In the genomic region with DNA sequence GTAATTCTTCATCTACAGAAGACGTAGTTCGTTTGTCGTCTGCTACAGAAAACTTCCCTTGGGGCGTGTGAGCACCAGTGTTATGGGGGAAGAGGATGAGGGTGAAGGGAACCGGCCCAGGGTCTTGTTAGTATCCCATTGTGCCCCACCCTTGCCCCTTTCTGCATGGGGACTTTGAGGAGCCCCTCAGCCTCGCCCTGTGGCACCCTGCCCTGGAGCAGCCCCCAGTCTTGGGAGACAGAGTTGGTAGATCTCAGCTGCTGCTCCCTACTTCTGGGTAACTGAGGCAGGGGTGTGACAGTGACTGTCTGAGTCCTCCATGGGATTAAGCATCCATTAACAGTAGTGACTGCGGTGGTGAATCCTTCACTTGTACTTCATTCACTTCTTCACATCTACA, we compare ENCODE assay signal across 16 cellular contexts.
"Had no signal": no experiment of that assay in that cellular context is flagged by ENCODE, and none has a peak within 500 bp of the region (broad histone marks: within the 10 kb centered on the region; RNA-seq: fewer than 3 reads in every experiment).

No MANE protein-coding gene starts in this region.

- H3K27ac ChIP-seq: lower lobe of right lung, neutrophil, parathyroid adenoma, right lobe of liver, stomach, testis, tibial artery had no signal

- H3K4me1 ChIP-seq: lower lobe of right lung, parathyroid adenoma, right lobe of liver, stomach, testis, tibial artery had no signal

- ATAC-seq: effector memory CD8-positive, alpha-beta T cell; lower lobe of right lung; naive thymus-derived CD8-positive, alpha-beta T cell; right lobe of liver; stimulated activated naive B cell treated with anti-CD40 and anti-IgM and Interleukin-4, amounts not matched to agents 10 μg/mL and 1 μg/mL and 100 μg/mL, for 72 hours had no signal

- H3K36me3 ChIP-seq: lower lobe of right lung, neutrophil, right lobe of liver, tibial artery had no signal

- H3K4me3 ChIP-seq: lower lobe of right lung, right lobe of liver, stomach, testis, tibial artery had no signal

- DNase-seq: effector memory CD8-positive, alpha-beta T cell; hypothalamus; immature natural killer cell; left ventricle myocardium superior; lower lobe of right lung; naive thymus-derived CD8-positive, alpha-beta T cell; small intestine; stimulated activated CD4-positive, alpha-beta T cell treated with anti-CD3 and anti-CD28 coated beads, Interleukin-15, amount 100 ng/mL, for 24 hours; stimulated activated CD4-positive, alpha-beta T cell treated with anti-CD3 and anti-CD28 coated beads, Interleukin-2, amount 100 ng/mL, for 48 hours; stimulated activated naive B cell treated with anti-CD40 and anti-IgM and Interleukin-4, amounts not matched to agents 10 μg/mL and 1 μg/mL and 100 μg/mL, for 72 hours; stomach; testis; tibial artery had no signal

- H3K9me3 ChIP-seq: lower lobe of right lung, neutrophil, right lobe of liver, stomach, testis, tibial artery had no signal

- H3K27me3 ChIP-seq: neutrophil, right lobe of liver, stomach, testis, tibial artery had no signal
